ENCODE assay signal across 9 cellular contexts in genomic region chr3:1666865-1667264, GRCh38.
"Had no signal": no experiment of that assay in that cellular context is flagged by ENCODE, and none has a peak within 500 bp of the region (broad histone marks: within the 10 kb centered on the region; RNA-seq: fewer than 3 reads in every experiment).

No MANE protein-coding gene starts in this region.

- FAIRE-seq: H54 had no signal

- H3K9me3 Mint-ChIP-seq: H9 had no signal

- H3K4me3 Mint-ChIP-seq: H9 had no signal

- H3K4me2 ChIP-seq: KMS-11 had no signal

- H3K27ac ChIP-seq: GM23248, HL-60, KMS-11 had no signal

- H3K27ac Mint-ChIP-seq: H9 had no signal

- H2AFZ ChIP-seq: GM23248 had no signal

- DNase-seq: GM23248, GOT3, H9, HCEC 1CT, Karpas-422, KBM-7 had no signal

- H3K9ac ChIP-seq: GM23248, KMS-11 had no signal

- H3K4me1 Mint-ChIP-seq: H9 had no signal

- H3K4me3 ChIP-seq: GM23248 had no signal
